Comparison of ENCODE assay signal across 1 cellular context in genomic region chr6:44387346-44388134, GRCh38.
TF ChIP-seq lines count a peak whose summit lies in the region.

CDC5L (plus strand) TSS chr6:44387706; CDS start chr6:44387824, 118 bp downstream.

TF ChIP-seq in K562, 482 proteins besides CTCF, POLR2A, EP300 and RAD21 (continued from another document and continues in another):
- TF ChIP-seq, protein P1, sequence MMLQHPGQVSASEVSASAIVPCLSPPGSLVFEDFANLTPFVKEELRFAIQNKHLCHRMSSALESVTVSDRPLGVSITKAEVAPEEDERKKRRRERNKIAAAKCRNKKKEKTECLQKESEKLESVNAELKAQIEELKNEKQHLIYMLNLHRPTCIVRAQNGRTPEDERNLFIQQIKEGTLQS (IDR thresholded peaks at IDR 0.05) = peak; percentile 99
- TF ChIP-seq, protein P1 (CRISPR knock-in tag; conservative IDR thresholded peaks at IDR 0.05) = peak; percentile 89
- TF ChIP-seq ZNF140 (CRISPR knock-in tag; IDR thresholded peaks at IDR 0.05) (no peak), CLOCK (CRISPR knock-in tag; IDR thresholded peaks at IDR 0.05; ENCODE audit: borderline replicate concordance) (no peak), SMC3 (conservative IDR thresholded peaks at IDR 0.05; ENCODE audit: insufficient read depth, low read depth, low read length) (no peak), ZNF609 (CRISPR knock-in tag; IDR thresholded peaks at IDR 0.05; ENCODE audit: borderline replicate concordance) (0 out of 2 replicates have a peak, but pooled peaks have one; percentile 12), CEBPB (tag; IDR thresholded peaks at IDR 0.05) (no peak), ZBTB40 (IDR thresholded peaks at IDR 0.05) (0 out of 2 replicates have a peak, but pooled peaks have one; percentile 46), ZBTB40 (CRISPR knock-in tag; IDR thresholded peaks at IDR 0.05) (no peak), FOXP1 (CRISPR knock-in tag; IDR thresholded peaks at IDR 0.05) (peak; percentile 67), SAFB2 (IDR thresholded peaks at IDR 0.05; ENCODE audit: borderline replicate concordance, low read depth, low read length, severe bottlenecking) (no peak), ZNF3 (CRISPR knock-in tag; IDR thresholded peaks at IDR 0.05) (no peak), ZBTB9 (CRISPR knock-in tag; IDR thresholded peaks at IDR 0.05) (peak; percentile 88; the same call in 1 of the 2 replicates), NFATC3 (IDR thresholded peaks at IDR 0.05) (no peak), ARID2 (IDR thresholded peaks at IDR 0.05) (no peak)
- TF ChIP-seq, protein P2, sequence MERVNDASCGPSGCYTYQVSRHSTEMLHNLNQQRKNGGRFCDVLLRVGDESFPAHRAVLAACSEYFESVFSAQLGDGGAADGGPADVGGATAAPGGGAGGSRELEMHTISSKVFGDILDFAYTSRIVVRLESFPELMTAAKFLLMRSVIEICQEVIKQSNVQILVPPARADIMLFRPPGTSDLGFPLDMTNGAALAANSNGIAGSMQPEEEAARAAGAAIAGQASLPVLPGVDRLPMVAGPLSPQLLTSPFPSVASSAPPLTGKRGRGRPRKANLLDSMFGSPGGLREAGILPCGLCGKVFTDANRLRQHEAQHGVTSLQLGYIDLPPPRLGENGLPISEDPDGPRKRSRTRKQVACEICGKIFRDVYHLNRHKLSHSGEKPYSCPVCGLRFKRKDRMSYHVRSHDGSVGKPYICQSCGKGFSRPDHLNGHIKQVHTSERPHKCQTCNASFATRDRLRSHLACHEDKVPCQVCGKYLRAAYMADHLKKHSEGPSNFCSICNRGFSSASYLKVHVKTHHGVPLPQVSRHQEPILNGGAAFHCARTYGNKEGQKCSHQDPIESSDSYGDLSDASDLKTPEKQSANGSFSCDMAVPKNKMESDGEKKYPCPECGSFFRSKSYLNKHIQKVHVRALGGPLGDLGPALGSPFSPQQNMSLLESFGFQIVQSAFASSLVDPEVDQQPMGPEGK (CRISPR knock-in tag; IDR thresholded peaks at IDR 0.05; ENCODE audit: borderline replicate concordance) = no peak
- TF ChIP-seq, protein P3, sequence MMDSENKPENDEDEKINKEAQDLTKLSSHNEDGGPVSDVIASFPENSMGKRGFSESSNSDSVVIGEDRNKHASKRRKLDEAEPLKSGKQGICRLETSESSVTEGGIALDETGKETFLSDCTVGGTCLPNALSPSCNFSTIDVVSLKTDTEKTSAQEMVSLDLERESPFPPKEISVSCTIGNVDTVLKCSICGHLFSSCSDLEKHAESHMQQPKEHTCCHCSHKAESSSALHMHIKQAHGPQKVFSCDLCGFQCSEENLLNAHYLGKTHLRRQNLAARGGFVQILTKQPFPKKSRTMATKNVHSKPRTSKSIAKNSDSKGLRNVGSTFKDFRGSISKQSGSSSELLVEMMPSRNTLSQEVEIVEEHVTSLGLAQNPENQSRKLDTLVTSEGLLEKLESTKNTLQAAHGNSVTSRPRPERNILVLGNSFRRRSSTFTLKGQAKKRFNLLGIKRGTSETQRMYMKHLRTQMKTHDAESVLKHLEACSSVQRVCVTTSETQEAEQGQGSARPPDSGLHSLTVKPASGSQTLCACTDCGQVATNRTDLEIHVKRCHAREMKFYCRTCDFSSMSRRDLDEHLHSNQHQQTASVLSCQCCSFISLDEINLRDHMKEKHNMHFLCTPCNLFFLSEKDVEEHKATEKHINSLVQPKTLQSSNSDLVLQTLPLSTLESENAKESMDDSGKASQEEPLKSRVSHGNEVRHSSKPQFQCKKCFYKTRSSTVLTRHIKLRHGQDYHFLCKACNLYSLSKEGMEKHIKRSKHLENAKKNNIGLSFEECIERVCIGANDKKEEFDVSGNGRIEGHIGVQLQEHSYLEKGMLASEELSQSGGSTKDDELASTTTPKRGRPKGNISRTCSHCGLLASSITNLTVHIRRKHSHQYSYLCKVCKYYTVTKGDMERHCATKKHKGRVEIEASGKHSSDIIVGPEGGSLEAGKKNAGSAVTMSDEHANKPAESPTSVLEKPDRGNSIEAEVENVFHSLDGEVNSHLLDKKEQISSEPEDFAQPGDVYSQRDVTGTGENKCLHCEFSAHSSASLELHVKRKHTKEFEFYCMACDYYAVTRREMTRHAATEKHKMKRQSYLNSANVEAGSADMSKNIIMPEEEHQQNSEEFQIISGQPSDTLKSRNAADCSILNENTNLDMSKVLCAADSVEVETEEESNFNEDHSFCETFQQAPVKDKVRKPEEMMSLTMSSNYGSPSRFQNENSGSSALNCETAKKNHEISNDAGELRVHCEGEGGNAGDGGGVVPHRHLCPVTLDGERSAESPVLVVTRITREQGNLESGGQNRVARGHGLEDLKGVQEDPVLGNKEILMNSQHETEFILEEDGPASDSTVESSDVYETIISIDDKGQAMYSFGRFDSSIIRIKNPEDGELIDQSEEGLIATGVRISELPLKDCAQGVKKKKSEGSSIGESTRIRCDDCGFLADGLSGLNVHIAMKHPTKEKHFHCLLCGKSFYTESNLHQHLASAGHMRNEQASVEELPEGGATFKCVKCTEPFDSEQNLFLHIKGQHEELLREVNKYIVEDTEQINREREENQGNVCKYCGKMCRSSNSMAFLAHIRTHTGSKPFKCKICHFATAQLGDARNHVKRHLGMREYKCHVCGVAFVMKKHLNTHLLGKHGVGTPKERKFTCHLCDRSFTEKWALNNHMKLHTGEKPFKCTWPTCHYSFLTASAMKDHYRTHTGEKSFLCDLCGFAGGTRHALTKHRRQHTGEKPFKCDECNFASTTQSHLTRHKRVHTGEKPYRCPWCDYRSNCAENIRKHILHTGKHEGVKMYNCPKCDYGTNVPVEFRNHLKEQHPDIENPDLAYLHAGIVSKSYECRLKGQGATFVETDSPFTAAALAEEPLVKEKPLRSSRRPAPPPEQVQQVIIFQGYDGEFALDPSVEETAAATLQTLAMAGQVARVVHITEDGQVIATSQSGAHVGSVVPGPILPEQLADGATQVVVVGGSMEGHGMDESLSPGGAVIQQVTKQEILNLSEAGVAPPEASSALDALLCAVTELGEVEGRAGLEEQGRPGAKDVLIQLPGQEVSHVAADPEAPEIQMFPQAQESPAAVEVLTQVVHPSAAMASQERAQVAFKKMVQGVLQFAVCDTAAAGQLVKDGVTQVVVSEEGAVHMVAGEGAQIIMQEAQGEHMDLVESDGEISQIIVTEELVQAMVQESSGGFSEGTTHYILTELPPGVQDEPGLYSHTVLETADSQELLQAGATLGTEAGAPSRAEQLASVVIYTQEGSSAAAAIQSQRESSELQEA (IDR thresholded peaks at IDR 0.05; ENCODE audit: low read depth) = no peak
